Comparison of ENCODE assay signal across 18 cellular contexts in the genomic region with DNA sequence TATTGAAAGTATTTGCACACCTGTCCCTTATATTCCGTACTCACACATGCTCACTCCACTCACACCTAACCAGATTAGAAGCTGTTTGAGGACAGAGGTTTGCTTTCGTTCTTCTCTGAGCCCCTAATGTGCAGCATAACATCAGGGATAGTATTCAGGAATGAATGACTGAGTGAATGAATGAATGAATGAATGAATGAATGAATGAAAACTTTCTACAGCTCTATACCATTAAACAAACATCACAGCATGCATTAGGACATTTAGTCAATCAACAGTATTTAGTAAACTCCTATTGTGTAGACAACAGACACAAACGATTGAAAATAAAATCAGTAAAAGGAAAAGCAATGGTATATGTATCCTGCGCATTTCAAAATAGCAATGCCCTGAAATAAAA.
DNase-seq lines count a peak whose midpoint lies in the region; ATAC-seq, FAIRE-seq and TF ChIP-seq lines count a peak whose summit lies in the region.
"Had no signal": no experiment of that assay in that cellular context is flagged by ENCODE, and none has a peak within 500 bp of the region (broad histone marks: within the 10 kb centered on the region; RNA-seq: fewer than 3 reads in every experiment).

No MANE protein-coding gene starts in this region.

- 47% methylated on average over 4 of the region's 4 CpGs for WGBS in HepG2 (ENCODE audit: low lambda C conversion rate)
- WGBS in right lobe of liver (ENCODE audit: insufficient coverage, low coverage, low lambda C conversion rate, missing lambda C conversion rate), result 87% methylated on average over 4 of the region's 4 CpGs

- H3K4me3 ChIP-seq in HepG2 (replicated peaks in 1 of 3; ENCODE audit: insufficient read depth in 1 of 3, low read depth in 2 of 3, low read length in 3 of 3), result no peak overlapping the region
- H3K4me3 ChIP-seq in right lobe of liver, result no peak overlapping the region
- H3K4me3 ChIP-seq: A549 had no signal

- H3K27ac Mint-ChIP-seq in activated CD4-positive, alpha-beta T cell treated with anti-CD3 and anti-CD28 coated beads for 36 hours, result peak overlapping the region; percentile 24
- H3K27ac Mint-ChIP-seq in activated naive CD8-positive, alpha-beta T cell treated with anti-CD3 and anti-CD28 coated beads, Interleukin-2, amount 50 U/mL, for 24 hours, result peak overlapping the region; percentile 28
- H3K27ac Mint-ChIP-seq: CD4-positive, alpha-beta T cell had no signal

- TF ChIP-seq POLR2A in HepG2 (IDR thresholded peaks at IDR 0.05; ENCODE audit: insufficient read depth in 1 of 2, low read depth in 2 of 2, low read length in 2 of 2) (no peak), right lobe of liver (IDR thresholded peaks at IDR 0.05) (no peak), GM12892 (IDR thresholded peaks at IDR 0.05; ENCODE audit: low read depth, low read length) (no peak)

- H3K27me3 ChIP-seq in HepG2 (ENCODE audit: control insufficient read depth in 1 of 2, insufficient read depth in 2 of 2, low read length in 2 of 2), result peaks cover 0 to 8% of the 10 kb centered on the region in 2 experiments; a peak in 2 of 5 replicates
- no peaks in the 10 kb centered on the region for H3K27me3 ChIP-seq in right lobe of liver

- TF ChIP-seq CTCF in HepG2 (CRISPR knock-in tag; IDR thresholded peaks at IDR 0.05) (no peak), right lobe of liver (IDR thresholded peaks at IDR 0.05) (no peak)

- peaks cover 4% of the 10 kb centered on the region for H3K27me3 Mint-ChIP-seq in activated CD4-positive, alpha-beta T cell treated with anti-CD3 and anti-CD28 coated beads for 36 hours
- peaks cover 12% of the 10 kb centered on the region for H3K27me3 Mint-ChIP-seq in activated naive CD8-positive, alpha-beta T cell treated with anti-CD3 and anti-CD28 coated beads, Interleukin-2, amount 50 U/mL, for 24 hours
- H3K27me3 Mint-ChIP-seq: CD4-positive, alpha-beta T cell had no signal

- POLR2A ChIA-PET in activated CD4-positive, alpha-beta T cell treated with anti-CD3 and anti-CD28 coated beads for 36 hours (lab: Charles Lee), result interaction anchor here (0.6 kb wide), 1 partner anchor 189 kb away, joined by 3 read pairs; no protein-coding TSS in a partner anchor
- POLR2A ChIA-PET in HepG2 (lab: Yijun Ruan, JAX), result no interaction called here

- in situ Hi-C loops in HepG2 (cut with HindIII; ENCODE audit: extremely low pct_ligation_motif_present, low pct_unique_long_range_greater_than_20kb), result no loop called here

- FAIRE-seq in HepG2 (lab: Jason Lieb, UNC), result no peak
- FAIRE-seq in GM12892 (lab: Jason Lieb, UNC), result no peak
- FAIRE-seq: A549, D721Med, G401.6 had no signal

- no peaks in the 10 kb centered on the region for H3K9me3 ChIP-seq in HepG2 (ENCODE audit: low read length)
- H3K9me3 ChIP-seq in right lobe of liver, result no peaks in the 10 kb centered on the region
- H3K9me3 ChIP-seq: A549, Caco-2 had no signal

- no peaks in the 10 kb centered on the region for H3K4me1 ChIP-seq in HepG2 (ENCODE audit: insufficient read depth, low read length)
- no peaks in the 10 kb centered on the region for H3K4me1 ChIP-seq in right lobe of liver
- H3K4me1 ChIP-seq: A549, Caco-2 had no signal

- H3K9ac ChIP-seq in HepG2 (ENCODE audit: insufficient read depth, low read depth, low read length), result no peak overlapping the region

- H2AFZ ChIP-seq in HepG2 (ENCODE audit: low read length), result no peak overlapping the region

- no peak for ATAC-seq in activated CD4-positive, alpha-beta T cell treated with anti-CD3 and anti-CD28 coated beads for 36 hours
- ATAC-seq in HepG2 (no peak), right lobe of liver (no peak), HG03039 (IDR thresholded peaks at IDR 0.05; ENCODE audit: unreplicated experiment) (no peak)
- no peak for ATAC-seq in activated naive CD8-positive, alpha-beta T cell treated with anti-CD3 and anti-CD28 coated beads, Interleukin-2, amount 50 U/mL, for 24 hours
- ATAC-seq: A549, HCT116 had no signal

- no TSS peak for BruUV-seq in HepG2 (replicated peaks; lab: Mats Ljungman, UMichigan)

- H3K4me1 Mint-ChIP-seq in activated CD4-positive, alpha-beta T cell treated with anti-CD3 and anti-CD28 coated beads for 36 hours, result peaks cover 29% of the 10 kb centered on the region
- H3K4me1 Mint-ChIP-seq in activated naive CD8-positive, alpha-beta T cell treated with anti-CD3 and anti-CD28 coated beads, Interleukin-2, amount 50 U/mL, for 24 hours, result peaks cover 38% of the 10 kb centered on the region

- TF ChIP-seq EP300 in HepG2 (IDR thresholded peaks at IDR 0.05; ENCODE audit: low read depth in 2 of 2, low read length in 2 of 2) (no peak), HepG2 (CRISPR knock-in tag; IDR thresholded peaks at IDR 0.05; ENCODE audit: borderline replicate concordance) (no peak)

- no peak for TF ChIP-seq RAD21 in HepG2 (CRISPR knock-in tag; IDR thresholded peaks at IDR 0.05)

- intact Hi-C loops in activated CD4-positive, alpha-beta T cell treated with anti-CD3 and anti-CD28 coated beads for 36 hours (cut with DNase I, micrococcal nuclease), result loop anchor here (2.0 to 10.0 kb wide), 4 partner anchors 189 to 497 kb away; no protein-coding TSS in a partner anchor
- intact Hi-C loops in HepG2 (cut with micrococcal nuclease; ENCODE audit: unreplicated experiment) (no loop called here), right lobe of liver (cut with DNase I) (no loop called here)

- no peaks in the 10 kb centered on the region for H3K79me2 ChIP-seq in HepG2 (ENCODE audit: insufficient read depth, low read length)

- no peak overlapping the region for H3K4me2 ChIP-seq in HepG2 (ENCODE audit: low read depth, low read length)
- H3K4me2 ChIP-seq: A549 had no signal

- CTCF ChIA-PET in activated CD4-positive, alpha-beta T cell treated with anti-CD3 and anti-CD28 coated beads for 36 hours (lab: Charles Lee), result interaction anchor here (0.6 to 0.9 kb wide), 2 partner anchors 8 to 10 kb away, joined by 3 to 4 read pairs; no protein-coding TSS in a partner anchor
- CTCF ChIA-PET in HepG2 (lab: Yijun Ruan, JAX; ENCODE audit: low intra/inter-chr PET ratio, low total read pairs), result no interaction called here

- no peak for DNase-seq in activated CD4-positive, alpha-beta T cell treated with anti-CD3 and anti-CD28 coated beads for 36 hours
- DNase-seq in activated CD4-positive, alpha-beta T cell treated with anti-CD3 and anti-CD28 coated beads for 48 hours, result no peak
- DNase-seq in HepG2 (ENCODE audit: low spot score) (no peak), right lobe of liver (no peak), GM12892 (ENCODE audit: insufficient read length) (no peak)
- DNase-seq in activated naive CD8-positive, alpha-beta T cell treated with anti-CD3 and anti-CD28 coated beads, Interleukin-2, amount 50 U/mL, for 24 hours, result no peak
- DNase-seq: AML-193; Caco-2; CD4-positive, alpha-beta T cell; GOT3; H7 had no signal

- H3K9me3 Mint-ChIP-seq in activated CD4-positive, alpha-beta T cell treated with anti-CD3 and anti-CD28 coated beads for 36 hours (ENCODE audit: low read depth), result peaks cover 8% of the 10 kb centered on the region
- peaks cover 4% of the 10 kb centered on the region for H3K9me3 Mint-ChIP-seq in activated naive CD8-positive, alpha-beta T cell treated with anti-CD3 and anti-CD28 coated beads, Interleukin-2, amount 50 U/mL, for 24 hours
- H3K9me3 Mint-ChIP-seq: CD4-positive, alpha-beta T cell had no signal

- H3K36me3 ChIP-seq in HepG2 (replicated peaks in 1 of 2; ENCODE audit: control insufficient read depth in 1 of 2, insufficient read depth in 2 of 2, low read length in 2 of 2) (no peaks in the 10 kb centered on the region), right lobe of liver (no peaks in the 10 kb centered on the region)

- no peak overlapping the region for H3K4me3 Mint-ChIP-seq in activated CD4-positive, alpha-beta T cell treated with anti-CD3 and anti-CD28 coated beads for 36 hours
- H3K4me3 Mint-ChIP-seq in activated naive CD8-positive, alpha-beta T cell treated with anti-CD3 and anti-CD28 coated beads, Interleukin-2, amount 50 U/mL, for 24 hours, result no peak overlapping the region
- H3K4me3 Mint-ChIP-seq: CD4-positive, alpha-beta T cell had no signal

- no peaks in the 10 kb centered on the region for H3K36me3 Mint-ChIP-seq in activated CD4-positive, alpha-beta T cell treated with anti-CD3 and anti-CD28 coated beads for 36 hours (ENCODE audit: low read depth)
- no peaks in the 10 kb centered on the region for H3K36me3 Mint-ChIP-seq in activated naive CD8-positive, alpha-beta T cell treated with anti-CD3 and anti-CD28 coated beads, Interleukin-2, amount 50 U/mL, for 24 hours (ENCODE audit: low read depth)

- no peaks in the 10 kb centered on the region for H4K20me1 ChIP-seq in HepG2 (ENCODE audit: insufficient read depth, low read length)

- H3K27ac ChIP-seq in HepG2 (ENCODE audit: extremely low read length, insufficient read depth, low read length) (no peak overlapping the region), right lobe of liver (no peak overlapping the region)
- H3K27ac ChIP-seq: 22Rv1, A549, C4-2B had no signal

TF ChIP-seq in HepG2, 621 proteins besides CTCF, POLR2A, EP300 and RAD21:
- TF ChIP-seq, protein P1, sequence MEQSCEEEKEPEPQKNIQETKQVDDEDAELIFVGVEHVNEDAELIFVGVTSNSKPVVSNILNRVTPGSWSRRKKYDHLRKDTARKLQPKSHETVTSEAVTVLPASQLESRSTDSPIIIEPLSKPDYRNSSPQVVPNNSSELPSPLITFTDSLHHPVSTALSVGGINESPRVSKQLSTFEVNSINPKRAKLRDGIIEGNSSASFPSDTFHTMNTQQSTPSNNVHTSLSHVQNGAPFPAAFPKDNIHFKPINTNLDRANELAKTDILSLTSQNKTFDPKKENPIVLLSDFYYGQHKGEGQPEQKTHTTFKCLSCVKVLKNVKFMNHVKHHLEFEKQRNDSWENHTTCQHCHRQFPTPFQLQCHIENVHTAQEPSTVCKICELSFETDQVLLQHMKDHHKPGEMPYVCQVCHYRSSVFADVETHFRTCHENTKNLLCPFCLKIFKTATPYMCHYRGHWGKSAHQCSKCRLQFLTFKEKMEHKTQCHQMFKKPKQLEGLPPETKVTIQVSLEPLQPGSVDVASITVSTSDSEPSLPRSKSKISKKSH (CRISPR knock-in tag; IDR thresholded peaks at IDR 0.05; ENCODE audit: borderline replicate concordance), result no peak
- TF ChIP-seq ZNF24 (IDR thresholded peaks at IDR 0.05), result peak; percentile 67; the same call in 1 of the 2 replicates
- TF ChIP-seq CEBPG (CRISPR knock-in tag; IDR thresholded peaks at IDR 0.05), result no peak
- TF ChIP-seq ZNF333 (CRISPR knock-in tag; IDR thresholded peaks at IDR 0.05; ENCODE audit: borderline replicate concordance), result no peak

Comparison
In these comparisons a context has a peak if more than half of its experiments do, and no peak if none do; other contexts are left out.
1. intact Hi-C loops: an anchor here in activated CD4-positive, alpha-beta T cell treated with anti-CD3 and anti-CD28 coated beads for 36 hours (2.0 to 10.0 kb wide); none called in HepG2 and right lobe of liver.